ENCODE assay signal across 1 cellular context in the genomic region with DNA sequence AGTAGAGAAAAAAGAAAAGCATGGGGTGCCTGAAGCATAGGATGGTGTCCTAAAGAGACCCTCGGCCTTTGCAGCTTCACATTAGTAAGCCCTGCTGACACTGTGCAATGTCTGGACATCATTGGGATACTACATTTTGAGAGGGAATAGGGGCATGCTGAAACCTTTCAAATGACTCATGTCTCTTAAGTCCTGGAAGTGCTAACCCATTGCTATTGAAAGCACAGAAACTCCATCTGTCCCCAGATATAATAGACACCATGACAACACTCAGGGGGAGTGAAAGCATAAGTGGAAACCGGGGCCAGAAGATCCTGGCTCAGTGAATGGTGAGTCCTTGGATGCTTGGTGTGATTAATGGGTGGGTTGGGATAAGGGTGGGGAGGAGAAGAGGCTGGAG.
TF ChIP-seq lines count a peak whose summit lies in the region.

No MANE protein-coding gene starts in this region.

TF ChIP-seq in IMR-90, 13 proteins besides CTCF, POLR2A, EP300 and RAD21:
- TF ChIP-seq CHD1 (IDR thresholded peaks at IDR 0.05; ENCODE audit: low read depth, low read length) (no peak), CEBPB (IDR thresholded peaks at IDR 0.05; ENCODE audit: low read depth, low read length) (no peak), MAZ (IDR thresholded peaks at IDR 0.05; ENCODE audit: borderline replicate concordance, low read depth, low read length) (no peak), FOS (IDR thresholded peaks at IDR 0.05; ENCODE audit: low read depth, low read length) (no peak), BHLHE40 (IDR thresholded peaks at IDR 0.05; ENCODE audit: low read depth, low read length) (no peak), MXI1 (IDR thresholded peaks at IDR 0.05; ENCODE audit: borderline replicate concordance, low read depth, low read length) (no peak), SMC3 (IDR thresholded peaks at IDR 0.05; ENCODE audit: low read depth, low read length) (no peak), RFX5 (IDR thresholded peaks at IDR 0.05; ENCODE audit: low read depth, low read length) (no peak), NFE2L2 (IDR thresholded peaks at IDR 0.05; ENCODE audit: low read depth, low read length) (no peak), MAFK (IDR thresholded peaks at IDR 0.05; ENCODE audit: low read depth, low read length) (no peak), RCOR1 (IDR thresholded peaks at IDR 0.05; ENCODE audit: insufficient replicate concordance, low read length) (no peak)
- TF ChIP-seq, protein P1, sequence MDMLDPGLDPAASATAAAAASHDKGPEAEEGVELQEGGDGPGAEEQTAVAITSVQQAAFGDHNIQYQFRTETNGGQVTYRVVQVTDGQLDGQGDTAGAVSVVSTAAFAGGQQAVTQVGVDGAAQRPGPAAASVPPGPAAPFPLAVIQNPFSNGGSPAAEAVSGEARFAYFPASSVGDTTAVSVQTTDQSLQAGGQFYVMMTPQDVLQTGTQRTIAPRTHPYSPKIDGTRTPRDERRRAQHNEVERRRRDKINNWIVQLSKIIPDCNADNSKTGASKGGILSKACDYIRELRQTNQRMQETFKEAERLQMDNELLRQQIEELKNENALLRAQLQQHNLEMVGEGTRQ (IDR thresholded peaks at IDR 0.05; ENCODE audit: low read depth, low read length), result no peak
- TF ChIP-seq, protein P2, sequence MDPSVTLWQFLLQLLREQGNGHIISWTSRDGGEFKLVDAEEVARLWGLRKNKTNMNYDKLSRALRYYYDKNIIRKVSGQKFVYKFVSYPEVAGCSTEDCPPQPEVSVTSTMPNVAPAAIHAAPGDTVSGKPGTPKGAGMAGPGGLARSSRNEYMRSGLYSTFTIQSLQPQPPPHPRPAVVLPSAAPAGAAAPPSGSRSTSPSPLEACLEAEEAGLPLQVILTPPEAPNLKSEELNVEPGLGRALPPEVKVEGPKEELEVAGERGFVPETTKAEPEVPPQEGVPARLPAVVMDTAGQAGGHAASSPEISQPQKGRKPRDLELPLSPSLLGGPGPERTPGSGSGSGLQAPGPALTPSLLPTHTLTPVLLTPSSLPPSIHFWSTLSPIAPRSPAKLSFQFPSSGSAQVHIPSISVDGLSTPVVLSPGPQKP (IDR thresholded peaks at IDR 0.05; ENCODE audit: borderline replicate concordance, low read depth, low read length), result no peak
